In genomic region chr12:124866883-124867232, GRCh38 we compare ENCODE assay signal across 16 cellular contexts.
"Had no signal": no experiment of that assay in that cellular context is flagged by ENCODE, and none has a peak within 500 bp of the region (broad histone marks: within the 10 kb centered on the region; RNA-seq: fewer than 3 reads in every experiment).

No MANE protein-coding gene starts in this region.

- H3K4me3 ChIP-seq: gastrocnemius medialis, heart left ventricle, psoas muscle, stomach, thoracic aorta had no signal

- H3K9me3 ChIP-seq: gastrocnemius medialis, heart left ventricle, psoas muscle, stomach, thoracic aorta had no signal

- H3K27ac ChIP-seq: gastrocnemius medialis, heart left ventricle, psoas muscle, thoracic aorta had no signal

- H3K4me1 ChIP-seq: psoas muscle had no signal

- ATAC-seq: activated CD4-positive, CD25-positive, alpha-beta regulatory T cell treated with anti-CD3 and anti-CD28 coated beads, Interleukin-2, amount 50 U/mL, for 24 hours; gastrocnemius medialis; heart left ventricle; natural killer cell treated with Interleukin-12 subunit alpha and Interleukin-12 subunit beta and Interleukin-15 and Interleukin-18, amount 100 ng/mL, for 72 hours; psoas muscle; sciatic nerve had no signal

- DNase-seq: activated CD4-positive, alpha-beta T cell treated with anti-CD3 and anti-CD28 coated beads, Interleukin-2, amount 50 U/mL, for 1 hour; activated CD8-positive, alpha-beta memory T cell treated with anti-CD3 and anti-CD28 coated beads for 24 hours; activated naive CD8-positive, alpha-beta T cell treated with anti-CD3 and anti-CD28 coated beads, Interleukin-2, amount 10 ng/mL, durations not matched to agents 7 days and 5 days; anterior cingulate cortex; endodermal cell; gastrocnemius medialis; heart left ventricle; immature natural killer cell; mesendoderm; psoas muscle; T1000 had no signal

- H3K36me3 ChIP-seq: gastrocnemius medialis, heart left ventricle, stomach, thoracic aorta had no signal

- H3K27me3 ChIP-seq: gastrocnemius medialis, heart left ventricle, stomach had no signal
